ENCODE assay signal across 23 cellular contexts in the genomic region with DNA sequence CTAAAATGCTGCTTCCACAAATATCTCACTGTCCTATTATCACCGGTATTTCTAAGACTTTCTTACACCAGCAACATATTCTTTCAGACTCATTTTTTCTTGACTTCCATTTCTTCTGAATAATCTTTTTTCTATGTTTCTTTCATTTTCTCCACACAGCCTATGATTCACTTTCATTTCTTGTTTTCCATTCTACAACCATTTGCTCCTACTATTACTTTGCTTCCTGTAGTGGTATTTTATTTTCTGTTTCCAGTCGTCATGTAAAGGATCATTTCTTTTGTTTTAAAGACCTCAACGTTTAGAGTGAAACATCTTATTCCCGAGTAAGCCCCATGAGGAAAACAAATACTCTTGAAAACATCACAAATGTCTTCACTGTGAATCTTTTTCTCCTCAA.
A peak's percentile ranks its signal among the peaks of the same experiment; 100 is the strongest.
DNase-seq lines count a peak whose midpoint lies in the region; ATAC-seq lines count a peak whose summit lies in the region.
"Had no signal": no experiment of that assay in that cellular context is flagged by ENCODE, and none has a peak within 500 bp of the region (broad histone marks: within the 10 kb centered on the region; RNA-seq: fewer than 3 reads in every experiment).

No MANE protein-coding gene starts in this region.

- DNase-seq in ACHN (peak; percentile 5), MV-4-11 (lab: John Stamatoyannopoulos, UW) (peak; percentile 14), NCI-H1092 treated with DMSO at 0.1 percent for 48 hours (lab: John Stamatoyannopoulos, UW) (no peak), NAMALWA (ENCODE audit: low spot score) (no peak), HT-29 (ENCODE audit: low spot score) (no peak)
- DNase-seq: 8988T, GOT3, KBM-7, NCI-H1092, NCI-H146, NCI-H2029 treated with DMSO at 0.1 percent for 48 hours, NCI-H2171, NCI-H69, PC-3, RPMI8226, SHP77 treated with DMSO at 0.1 percent for 48 hours, SK-N-SH, T-cell had no signal

- in situ Hi-C loops in ACHN (cut with HindIII; ENCODE audit: low pct_ligation_motif_present, low pct_unique_long_range_greater_than_20kb, low sequenced_read_pairs), result no loop called here

- peak; percentile 80 for ATAC-seq in GM21423 (IDR thresholded peaks at IDR 0.05; ENCODE audit: unreplicated experiment)
- ATAC-seq in HG03342 (IDR thresholded peaks at IDR 0.05; ENCODE audit: unreplicated experiment), result peak; percentile 82
- no peak for ATAC-seq in GM18858 (IDR thresholded peaks at IDR 0.05; ENCODE audit: unreplicated experiment)
- ATAC-seq: HCT116, HepG2, PC-3, T-cell had no signal

Comparison
In these comparisons a context has a peak if more than half of its experiments do, and no peak if none do; other contexts are left out.
1. DNase-seq: peak in ACHN (single experiment) and MV-4-11 (single experiment); none in NCI-H1092 treated with DMSO at 0.1 percent for 48 hours (single experiment), NAMALWA (single experiment) and HT-29 (single experiment).